ENCODE assay signal across 23 cellular contexts in genomic region chr13:45015300-45015699, GRCh38. TPM values are rescaled to one million over a fixed set of nuclear protein-coding genes. Genes with fewer than 3 reads are reported as not detected.
DNase-seq lines count a peak whose midpoint lies in the region; ATAC-seq and TF ChIP-seq lines count a peak whose summit lies in the region.
"Had no signal": no experiment of that assay in that cellular context is flagged by ENCODE, and none has a peak within 500 bp of the region (broad histone marks: within the 10 kb centered on the region; RNA-seq: fewer than 3 reads in every experiment).

No MANE protein-coding gene starts in this region.

- no peak for TF ChIP-seq CTCF in brain microvascular endothelial cell (IDR thresholded peaks at IDR 0.05; ENCODE audit: low read depth, low read length, missing control alignments)

- in situ Hi-C loops in KBM-7 (cut with MboI; ENCODE audit: low pct_unique_long_range_greater_than_20kb, low sequenced_read_pairs), result no loop called here
- in situ Hi-C loops in brain microvascular endothelial cell (cut with HindIII; ENCODE audit: low pct_ligation_motif_present, low sequenced_read_pairs), result no loop called here

- no peak for ATAC-seq in GM19455 (IDR thresholded peaks at IDR 0.05; ENCODE audit: unreplicated experiment)
- ATAC-seq: GM23338, sciatic nerve had no signal

- no peak overlapping the region for H3K4me3 ChIP-seq in brain microvascular endothelial cell (ENCODE audit: low read depth, low read length)
- H3K4me3 ChIP-seq: dorsolateral prefrontal cortex, GM23338, stomach, tibial artery had no signal

- no peak overlapping the region for H3K27ac ChIP-seq in brain microvascular endothelial cell
- H3K27ac ChIP-seq: dorsolateral prefrontal cortex, parathyroid adenoma, stomach, tibial artery had no signal

- H3K36me3 ChIP-seq in brain microvascular endothelial cell (replicated peaks), result peaks cover 12% of the 10 kb centered on the region

- DNase-seq in ELR (ENCODE audit: low read depth) (peak; percentile 64), KBM-7 (peak; percentile 24), dermis blood vessel endothelial cell (peak; percentile 36), kidney tubule cell (ENCODE audit: low spot score) (peak; percentile 64), COR-L47 (lab: John Stamatoyannopoulos, UW) (no peak), brain microvascular endothelial cell (no peak)
- DNase-seq: activated CD4-positive, alpha-beta T cell treated with anti-CD3 and anti-CD28 coated beads for 4 hours; aorta; DMS 273 treated with DMSO at 0.1 percent for 48 hours; dorsolateral prefrontal cortex; foreskin melanocyte; hypothalamus; KG1; NCI-H146; NCI-H526 treated with DMSO at 0.1 percent for 48 hours; SK-N-SH; stomach; T-helper 2 cell; tibial artery had no signal

- H3K27me3 ChIP-seq in brain microvascular endothelial cell (replicated peaks), result no peaks in the 10 kb centered on the region
- H3K27me3 ChIP-seq: dorsolateral prefrontal cortex, stomach, tibial artery had no signal

RNA-seq across cellular contexts. Expression of gene GPALPP1, which starts 26.0 kb away (rescaled TPM):
- 28.4 and 29.5 TPM in 2 replicates for total RNA-seq in dermis blood vessel endothelial cell

RNA-seq across cellular contexts. Expression of gene NUFIP1, which starts 26.0 kb away (rescaled TPM):
- total RNA-seq in dermis blood vessel endothelial cell, result 2.4 and 2.8 TPM in 2 replicates

Comparison
In these comparisons a context has a peak if more than half of its experiments do, and no peak if none do; other contexts are left out.
1. DNase-seq: peak in ELR (single experiment), KBM-7 (single experiment), dermis blood vessel endothelial cell (single experiment) and kidney tubule cell (single experiment); none in COR-L47 (single experiment) and brain microvascular endothelial cell (single experiment).